In the genomic region with DNA sequence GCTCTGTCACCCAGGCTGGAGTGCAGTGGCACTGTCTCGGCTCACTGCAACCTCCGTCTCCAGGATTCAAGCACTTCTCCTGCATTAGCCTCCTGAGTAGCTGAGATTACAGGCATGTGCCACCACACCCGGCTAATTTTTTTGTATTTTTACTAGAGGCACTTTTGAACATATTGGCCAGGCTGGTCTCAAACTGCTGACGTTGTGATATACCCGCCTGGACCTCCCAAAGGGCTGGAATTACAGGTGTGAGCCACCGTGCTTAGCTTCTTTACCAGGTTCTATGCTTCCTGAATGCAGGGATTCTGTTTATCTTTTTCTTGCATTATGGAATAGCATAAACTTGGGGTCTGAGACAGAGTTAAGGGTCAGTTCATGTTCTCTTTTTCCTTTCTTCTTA, we compare ENCODE assay signal across 1 cellular context.
TF ChIP-seq lines count a peak whose summit lies in the region.

No MANE protein-coding gene starts in this region.

TF ChIP-seq in HepG2, 621 proteins besides CTCF, POLR2A, EP300 and RAD21 (continued from another document):
- TF ChIP-seq HNF1B (CRISPR knock-in tag; IDR thresholded peaks at IDR 0.05) (no peak), ZBTB21 (CRISPR knock-in tag; IDR thresholded peaks at IDR 0.05) (no peak), ZBTB20 (CRISPR knock-in tag; IDR thresholded peaks at IDR 0.05; ENCODE audit: borderline replicate concordance, low read depth) (no peak), ZNF709 (CRISPR knock-in tag; IDR thresholded peaks at IDR 0.05) (no peak), PHF5A (CRISPR knock-in tag; IDR thresholded peaks at IDR 0.05; ENCODE audit: low read depth, unreplicated experiment) (no peak), TOPORS (CRISPR knock-in tag; IDR thresholded peaks at IDR 0.05) (no peak), MAFK (conservative IDR thresholded peaks at IDR 0.05 in 1 of 2, IDR thresholded peaks at IDR 0.05 in 1 of 2; ENCODE audit: low read length in 2 of 2) (peak; percentile 75 to 80)
